In genomic region chr11:17075506-17075905, GRCh38 we compare ENCODE assay signal across 9 cellular contexts. TPM values are rescaled to one million over a fixed set of nuclear protein-coding genes. Genes with fewer than 3 reads are reported as not detected.
DNase-seq lines count a peak whose midpoint lies in the region; ATAC-seq and TF ChIP-seq lines count a peak whose summit lies in the region.
"Had no signal": no experiment of that assay in that cellular context is flagged by ENCODE, and none has a peak within 500 bp of the region (broad histone marks: within the 10 kb centered on the region; RNA-seq: fewer than 3 reads in every experiment).

No MANE protein-coding gene starts in this region.

- no peaks in the 10 kb centered on the region for H3K27me3 Mint-ChIP-seq in activated T-helper 1 cell treated with anti-CD3 and anti-CD28 coated beads, Interleukin-12 subunit alpha, Interleukin-12 subunit beta, Interleukin-2, Interleukin-4 antibody, amounts not matched to agents 30 ng/mL and 10 ng/mL and 1 ng/mL, durations not matched to agents 14 hours and 24 hours and 36 hours (ENCODE audit: insufficient read depth)

- peak overlapping the region; percentile 99 for H3K4me3 Mint-ChIP-seq in activated T-helper 1 cell treated with anti-CD3 and anti-CD28 coated beads, Interleukin-12 subunit alpha, Interleukin-12 subunit beta, Interleukin-2, Interleukin-4 antibody, amounts not matched to agents 30 ng/mL and 10 ng/mL and 1 ng/mL, durations not matched to agents 14 hours and 24 hours and 36 hours

- ATAC-seq in HG03025 (IDR thresholded peaks at IDR 0.05; ENCODE audit: low FRiP score, unreplicated experiment), result no peak
- ATAC-seq in HG02870 (IDR thresholded peaks at IDR 0.05; ENCODE audit: unreplicated experiment), result no peak

- H3K4me3 ChIP-seq in GM12865 (ENCODE audit: low read depth, low read length), result peak overlapping the region; percentile 76
- H3K4me3 ChIP-seq in iPS-18a (ENCODE audit: low read length), result peak overlapping the region; percentile 83

- DNase-seq in GM12865 (ENCODE audit: low read depth) (no peak), NCI-H146 (lab: John Stamatoyannopoulos, UW) (no peak), foreskin melanocyte (no peak)
- DNase-seq in activated T-helper 1 cell treated with anti-CD3 and anti-CD28 coated beads, Interleukin-12 subunit alpha, Interleukin-12 subunit beta, Interleukin-2, Interleukin-4 antibody, amounts not matched to agents 30 ng/mL and 10 ng/mL and 1 ng/mL, durations not matched to agents 14 hours and 24 hours and 36 hours (ENCODE audit: low spot score), result no peak
- DNase-seq: NCI-H2081 treated with DMSO at 0.1 percent for 48 hours had no signal

- H3K36me3 Mint-ChIP-seq in activated T-helper 1 cell treated with anti-CD3 and anti-CD28 coated beads, Interleukin-12 subunit alpha, Interleukin-12 subunit beta, Interleukin-2, Interleukin-4 antibody, amounts not matched to agents 30 ng/mL and 10 ng/mL and 1 ng/mL, durations not matched to agents 14 hours and 24 hours and 36 hours (ENCODE audit: low read depth), result peaks cover 49% of the 10 kb centered on the region

- no peaks in the 10 kb centered on the region for H3K9me3 Mint-ChIP-seq in activated T-helper 1 cell treated with anti-CD3 and anti-CD28 coated beads, Interleukin-12 subunit alpha, Interleukin-12 subunit beta, Interleukin-2, Interleukin-4 antibody, amounts not matched to agents 30 ng/mL and 10 ng/mL and 1 ng/mL, durations not matched to agents 14 hours and 24 hours and 36 hours

- peaks cover 41% of the 10 kb centered on the region for H3K4me1 Mint-ChIP-seq in activated T-helper 1 cell treated with anti-CD3 and anti-CD28 coated beads, Interleukin-12 subunit alpha, Interleukin-12 subunit beta, Interleukin-2, Interleukin-4 antibody, amounts not matched to agents 30 ng/mL and 10 ng/mL and 1 ng/mL, durations not matched to agents 14 hours and 24 hours and 36 hours (ENCODE audit: low read depth)

- no peaks in the 10 kb centered on the region for H3K27me3 ChIP-seq in iPS-18a (ENCODE audit: control insufficient read depth, insufficient read depth, low read length)

- H3K27ac ChIP-seq in 22Rv1 (peak overlapping the region; percentile 95; the same call in 1 of the 2 replicates), iPS-18a (ENCODE audit: low read length) (no peak overlapping the region)

- intact Hi-C loops in activated T-helper 1 cell treated with anti-CD3 and anti-CD28 coated beads, Interleukin-12 subunit alpha, Interleukin-12 subunit beta, Interleukin-2, Interleukin-4 antibody, amounts not matched to agents 30 ng/mL and 10 ng/mL and 1 ng/mL, durations not matched to agents 14 hours and 24 hours and 36 hours (cut with micrococcal nuclease), result loop anchor here (5.0 to 10.0 kb wide), 6 partner anchors 72 to 1247 kb away; partner anchors contain the start of genes GTF2H1 and HPS5

- H3K9ac ChIP-seq in iPS-18a (ENCODE audit: low read length), result no peak overlapping the region

- TF ChIP-seq CTCF in 22Rv1 (IDR thresholded peaks at IDR 0.05) (no peak), GM12865 (IDR thresholded peaks at IDR 0.05; ENCODE audit: insufficient read depth, low read depth, low read length, missing control alignments) (no peak)

- H3K36me3 ChIP-seq in iPS-18a (ENCODE audit: control insufficient read depth, low read depth, low read length), result peaks cover 34% of the 10 kb centered on the region

- no peaks in the 10 kb centered on the region for H3K4me1 ChIP-seq in iPS-18a (ENCODE audit: control insufficient read depth, low read depth, low read length)

- H3K27ac Mint-ChIP-seq in activated T-helper 1 cell treated with anti-CD3 and anti-CD28 coated beads, Interleukin-12 subunit alpha, Interleukin-12 subunit beta, Interleukin-2, Interleukin-4 antibody, amounts not matched to agents 30 ng/mL and 10 ng/mL and 1 ng/mL, durations not matched to agents 14 hours and 24 hours and 36 hours, result no peak overlapping the region

- no peaks in the 10 kb centered on the region for H3K9me3 ChIP-seq in iPS-18a (ENCODE audit: control insufficient read depth, low read depth, low read length)

RNA-seq across cellular contexts. Expression of gene RPS13, which starts 2.0 kb away (rescaled TPM):
- 1,187 and 1,191 TPM in 2 replicates for total RNA-seq in activated T-helper 1 cell treated with anti-CD3 and anti-CD28 coated beads, Interleukin-12 subunit alpha, Interleukin-12 subunit beta, Interleukin-2, Interleukin-4 antibody, amounts not matched to agents 30 ng/mL and 10 ng/mL and 1 ng/mL, durations not matched to agents 14 hours and 24 hours and 36 hours
